Comparison of ENCODE assay signal across 1 cellular context in genomic region chr1:231385118-231385748, GRCh38.
TF ChIP-seq lines count a peak whose summit lies in the region.

No MANE protein-coding gene starts in this region.

TF ChIP-seq in HCT116, 20 proteins besides CTCF, POLR2A, EP300 and RAD21:
- TF ChIP-seq MAX (IDR thresholded peaks at IDR 0.05), result no peak
- TF ChIP-seq REST (IDR thresholded peaks at IDR 0.05; ENCODE audit: low read depth), result no peak
- TF ChIP-seq EGR1 (IDR thresholded peaks at IDR 0.05; ENCODE audit: low read depth), result no peak
- TF ChIP-seq, protein P1, sequence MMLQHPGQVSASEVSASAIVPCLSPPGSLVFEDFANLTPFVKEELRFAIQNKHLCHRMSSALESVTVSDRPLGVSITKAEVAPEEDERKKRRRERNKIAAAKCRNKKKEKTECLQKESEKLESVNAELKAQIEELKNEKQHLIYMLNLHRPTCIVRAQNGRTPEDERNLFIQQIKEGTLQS (IDR thresholded peaks at IDR 0.05), result no peak
TF ChIP-seq in HCT116: peak in this region for 0.
